ENCODE assay signal across 1 cellular context in the genomic region with DNA sequence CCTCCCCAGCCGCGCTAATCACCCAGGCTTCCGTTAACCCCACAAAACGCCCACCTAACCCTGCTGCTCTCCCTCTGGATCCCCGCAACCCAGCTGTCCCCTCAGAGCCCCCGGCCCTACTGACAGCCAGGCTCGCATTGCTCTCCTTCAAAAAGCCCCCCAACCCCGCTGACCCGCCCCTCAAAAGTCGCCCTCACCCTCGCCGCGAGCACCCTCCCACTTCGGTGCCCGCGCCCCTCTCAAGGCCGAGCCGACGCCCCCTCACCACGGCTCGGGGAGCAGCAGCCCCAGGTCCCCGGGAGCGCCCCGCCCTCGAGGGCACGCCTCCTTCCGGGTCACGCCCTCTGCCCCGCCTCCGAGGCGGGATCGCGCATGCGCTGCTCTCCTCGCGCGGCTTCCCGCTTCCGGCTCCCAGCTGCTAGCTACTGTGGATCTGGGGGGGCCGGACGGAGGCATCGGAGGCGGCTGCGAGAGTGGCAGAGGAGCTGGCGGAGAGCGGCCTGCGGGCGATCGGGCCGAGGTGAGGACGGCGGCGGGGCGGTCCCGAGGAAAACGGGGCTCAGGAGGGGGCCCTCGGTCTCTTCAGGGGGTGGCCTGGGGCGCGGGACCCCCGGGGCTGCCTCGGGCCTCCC.
TF ChIP-seq lines count a peak whose summit lies in the region.

No MANE protein-coding gene starts in this region.

TF ChIP-seq in HepG2, 621 proteins besides CTCF, POLR2A, EP300 and RAD21 (continued from another document and continues in another):
- TF ChIP-seq, protein P1, sequence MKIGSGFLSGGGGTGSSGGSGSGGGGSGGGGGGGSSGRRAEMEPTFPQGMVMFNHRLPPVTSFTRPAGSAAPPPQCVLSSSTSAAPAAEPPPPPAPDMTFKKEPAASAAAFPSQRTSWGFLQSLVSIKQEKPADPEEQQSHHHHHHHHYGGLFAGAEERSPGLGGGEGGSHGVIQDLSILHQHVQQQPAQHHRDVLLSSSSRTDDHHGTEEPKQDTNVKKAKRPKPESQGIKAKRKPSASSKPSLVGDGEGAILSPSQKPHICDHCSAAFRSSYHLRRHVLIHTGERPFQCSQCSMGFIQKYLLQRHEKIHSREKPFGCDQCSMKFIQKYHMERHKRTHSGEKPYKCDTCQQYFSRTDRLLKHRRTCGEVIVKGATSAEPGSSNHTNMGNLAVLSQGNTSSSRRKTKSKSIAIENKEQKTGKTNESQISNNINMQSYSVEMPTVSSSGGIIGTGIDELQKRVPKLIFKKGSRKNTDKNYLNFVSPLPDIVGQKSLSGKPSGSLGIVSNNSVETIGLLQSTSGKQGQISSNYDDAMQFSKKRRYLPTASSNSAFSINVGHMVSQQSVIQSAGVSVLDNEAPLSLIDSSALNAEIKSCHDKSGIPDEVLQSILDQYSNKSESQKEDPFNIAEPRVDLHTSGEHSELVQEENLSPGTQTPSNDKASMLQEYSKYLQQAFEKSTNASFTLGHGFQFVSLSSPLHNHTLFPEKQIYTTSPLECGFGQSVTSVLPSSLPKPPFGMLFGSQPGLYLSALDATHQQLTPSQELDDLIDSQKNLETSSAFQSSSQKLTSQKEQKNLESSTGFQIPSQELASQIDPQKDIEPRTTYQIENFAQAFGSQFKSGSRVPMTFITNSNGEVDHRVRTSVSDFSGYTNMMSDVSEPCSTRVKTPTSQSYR (CRISPR knock-in tag; IDR thresholded peaks at IDR 0.05; ENCODE audit: borderline replicate concordance), result no peak
- TF ChIP-seq TEAD3 (CRISPR knock-in tag; optimal IDR thresholded peaks at IDR 0.05; ENCODE audit: borderline replicate concordance) (no peak), ZIK1 (CRISPR knock-in tag; IDR thresholded peaks at IDR 0.05; ENCODE audit: borderline replicate concordance, low read depth) (no peak; the same call in 1 of the 2 replicates), ZNF883 (CRISPR knock-in tag; IDR thresholded peaks at IDR 0.05; ENCODE audit: not compliant biosample characterization) (no peak), ZNF382 (CRISPR knock-in tag; IDR thresholded peaks at IDR 0.05; ENCODE audit: borderline replicate concordance) (no peak), ZNF446 (CRISPR knock-in tag; IDR thresholded peaks at IDR 0.05) (no peak), SNRNP70 (IDR thresholded peaks at IDR 0.05; ENCODE audit: low read depth, low read length) (no peak), ZNF335 (CRISPR knock-in tag; IDR thresholded peaks at IDR 0.05) (no peak), ZNF337 (CRISPR knock-in tag; IDR thresholded peaks at IDR 0.05; ENCODE audit: borderline replicate concordance, low read depth) (no peak), ZNF543 (CRISPR knock-in tag; IDR thresholded peaks at IDR 0.05) (no peak), PAWR (CRISPR knock-in tag; IDR thresholded peaks at IDR 0.05; ENCODE audit: borderline replicate concordance) (no peak), SOX6 (IDR thresholded peaks at IDR 0.05) (no peak), SOX6 (CRISPR knock-in tag; IDR thresholded peaks at IDR 0.05) (peak; percentile 29; the same call in 1 of the 2 replicates), HNRNPH1 (optimal IDR thresholded peaks at IDR 0.05; ENCODE audit: low read depth, low read length) (no peak), GATAD1 (CRISPR knock-in tag; IDR thresholded peaks at IDR 0.05) (peak; percentile 90), U2AF1 (optimal IDR thresholded peaks at IDR 0.05; ENCODE audit: low read depth, low read length) (no peak), ZNF780A (CRISPR knock-in tag; IDR thresholded peaks at IDR 0.05) (no peak), SYNCRIP (IDR thresholded peaks at IDR 0.05; ENCODE audit: insufficient read depth, low read depth, low read length) (no peak), ZMAT3 (CRISPR knock-in tag; conservative IDR thresholded peaks at IDR 0.05) (no peak; the same call in 1 of the 2 replicates), ZNF274 (CRISPR knock-in tag; IDR thresholded peaks at IDR 0.05) (peak; percentile 28; the same call in 1 of the 2 replicates)
- TF ChIP-seq, protein P2, sequence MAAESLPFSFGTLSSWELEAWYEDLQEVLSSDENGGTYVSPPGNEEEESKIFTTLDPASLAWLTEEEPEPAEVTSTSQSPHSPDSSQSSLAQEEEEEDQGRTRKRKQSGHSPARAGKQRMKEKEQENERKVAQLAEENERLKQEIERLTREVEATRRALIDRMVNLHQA (CRISPR knock-in tag; IDR thresholded peaks at IDR 0.05), result no peak
- TF ChIP-seq, protein P3, sequence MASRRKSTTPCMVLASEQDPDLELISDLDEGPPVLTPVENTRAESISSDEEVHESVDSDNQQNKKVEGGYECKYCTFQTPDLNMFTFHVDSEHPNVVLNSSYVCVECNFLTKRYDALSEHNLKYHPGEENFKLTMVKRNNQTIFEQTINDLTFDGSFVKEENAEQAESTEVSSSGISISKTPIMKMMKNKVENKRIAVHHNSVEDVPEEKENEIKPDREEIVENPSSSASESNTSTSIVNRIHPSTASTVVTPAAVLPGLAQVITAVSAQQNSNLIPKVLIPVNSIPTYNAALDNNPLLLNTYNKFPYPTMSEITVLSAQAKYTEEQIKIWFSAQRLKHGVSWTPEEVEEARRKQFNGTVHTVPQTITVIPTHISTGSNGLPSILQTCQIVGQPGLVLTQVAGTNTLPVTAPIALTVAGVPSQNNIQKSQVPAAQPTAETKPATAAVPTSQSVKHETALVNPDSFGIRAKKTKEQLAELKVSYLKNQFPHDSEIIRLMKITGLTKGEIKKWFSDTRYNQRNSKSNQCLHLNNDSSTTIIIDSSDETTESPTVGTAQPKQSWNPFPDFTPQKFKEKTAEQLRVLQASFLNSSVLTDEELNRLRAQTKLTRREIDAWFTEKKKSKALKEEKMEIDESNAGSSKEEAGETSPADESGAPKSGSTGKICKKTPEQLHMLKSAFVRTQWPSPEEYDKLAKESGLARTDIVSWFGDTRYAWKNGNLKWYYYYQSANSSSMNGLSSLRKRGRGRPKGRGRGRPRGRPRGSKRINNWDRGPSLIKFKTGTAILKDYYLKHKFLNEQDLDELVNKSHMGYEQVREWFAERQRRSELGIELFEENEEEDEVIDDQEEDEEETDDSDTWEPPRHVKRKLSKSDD (CRISPR knock-in tag; IDR thresholded peaks at IDR 0.05; ENCODE audit: low read depth), result no peak
- TF ChIP-seq, protein P4, sequence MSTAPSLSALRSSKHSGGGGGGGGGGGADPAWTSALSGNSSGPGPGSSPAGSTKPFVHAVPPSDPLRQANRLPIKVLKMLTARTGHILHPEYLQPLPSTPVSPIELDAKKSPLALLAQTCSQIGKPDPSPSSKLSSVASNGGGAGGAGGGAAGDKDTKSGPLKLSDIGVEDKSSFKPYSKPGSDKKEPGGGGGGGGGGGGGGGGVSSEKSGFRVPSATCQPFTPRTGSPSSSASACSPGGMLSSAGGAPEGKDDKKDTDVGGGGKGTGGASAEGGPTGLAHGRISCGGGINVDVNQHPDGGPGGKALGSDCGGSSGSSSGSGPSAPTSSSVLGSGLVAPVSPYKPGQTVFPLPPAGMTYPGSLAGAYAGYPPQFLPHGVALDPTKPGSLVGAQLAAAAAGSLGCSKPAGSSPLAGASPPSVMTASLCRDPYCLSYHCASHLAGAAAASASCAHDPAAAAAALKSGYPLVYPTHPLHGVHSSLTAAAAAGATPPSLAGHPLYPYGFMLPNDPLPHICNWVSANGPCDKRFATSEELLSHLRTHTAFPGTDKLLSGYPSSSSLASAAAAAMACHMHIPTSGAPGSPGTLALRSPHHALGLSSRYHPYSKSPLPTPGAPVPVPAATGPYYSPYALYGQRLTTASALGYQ (CRISPR knock-in tag; IDR thresholded peaks at IDR 0.05), result no peak
- TF ChIP-seq, protein P5, sequence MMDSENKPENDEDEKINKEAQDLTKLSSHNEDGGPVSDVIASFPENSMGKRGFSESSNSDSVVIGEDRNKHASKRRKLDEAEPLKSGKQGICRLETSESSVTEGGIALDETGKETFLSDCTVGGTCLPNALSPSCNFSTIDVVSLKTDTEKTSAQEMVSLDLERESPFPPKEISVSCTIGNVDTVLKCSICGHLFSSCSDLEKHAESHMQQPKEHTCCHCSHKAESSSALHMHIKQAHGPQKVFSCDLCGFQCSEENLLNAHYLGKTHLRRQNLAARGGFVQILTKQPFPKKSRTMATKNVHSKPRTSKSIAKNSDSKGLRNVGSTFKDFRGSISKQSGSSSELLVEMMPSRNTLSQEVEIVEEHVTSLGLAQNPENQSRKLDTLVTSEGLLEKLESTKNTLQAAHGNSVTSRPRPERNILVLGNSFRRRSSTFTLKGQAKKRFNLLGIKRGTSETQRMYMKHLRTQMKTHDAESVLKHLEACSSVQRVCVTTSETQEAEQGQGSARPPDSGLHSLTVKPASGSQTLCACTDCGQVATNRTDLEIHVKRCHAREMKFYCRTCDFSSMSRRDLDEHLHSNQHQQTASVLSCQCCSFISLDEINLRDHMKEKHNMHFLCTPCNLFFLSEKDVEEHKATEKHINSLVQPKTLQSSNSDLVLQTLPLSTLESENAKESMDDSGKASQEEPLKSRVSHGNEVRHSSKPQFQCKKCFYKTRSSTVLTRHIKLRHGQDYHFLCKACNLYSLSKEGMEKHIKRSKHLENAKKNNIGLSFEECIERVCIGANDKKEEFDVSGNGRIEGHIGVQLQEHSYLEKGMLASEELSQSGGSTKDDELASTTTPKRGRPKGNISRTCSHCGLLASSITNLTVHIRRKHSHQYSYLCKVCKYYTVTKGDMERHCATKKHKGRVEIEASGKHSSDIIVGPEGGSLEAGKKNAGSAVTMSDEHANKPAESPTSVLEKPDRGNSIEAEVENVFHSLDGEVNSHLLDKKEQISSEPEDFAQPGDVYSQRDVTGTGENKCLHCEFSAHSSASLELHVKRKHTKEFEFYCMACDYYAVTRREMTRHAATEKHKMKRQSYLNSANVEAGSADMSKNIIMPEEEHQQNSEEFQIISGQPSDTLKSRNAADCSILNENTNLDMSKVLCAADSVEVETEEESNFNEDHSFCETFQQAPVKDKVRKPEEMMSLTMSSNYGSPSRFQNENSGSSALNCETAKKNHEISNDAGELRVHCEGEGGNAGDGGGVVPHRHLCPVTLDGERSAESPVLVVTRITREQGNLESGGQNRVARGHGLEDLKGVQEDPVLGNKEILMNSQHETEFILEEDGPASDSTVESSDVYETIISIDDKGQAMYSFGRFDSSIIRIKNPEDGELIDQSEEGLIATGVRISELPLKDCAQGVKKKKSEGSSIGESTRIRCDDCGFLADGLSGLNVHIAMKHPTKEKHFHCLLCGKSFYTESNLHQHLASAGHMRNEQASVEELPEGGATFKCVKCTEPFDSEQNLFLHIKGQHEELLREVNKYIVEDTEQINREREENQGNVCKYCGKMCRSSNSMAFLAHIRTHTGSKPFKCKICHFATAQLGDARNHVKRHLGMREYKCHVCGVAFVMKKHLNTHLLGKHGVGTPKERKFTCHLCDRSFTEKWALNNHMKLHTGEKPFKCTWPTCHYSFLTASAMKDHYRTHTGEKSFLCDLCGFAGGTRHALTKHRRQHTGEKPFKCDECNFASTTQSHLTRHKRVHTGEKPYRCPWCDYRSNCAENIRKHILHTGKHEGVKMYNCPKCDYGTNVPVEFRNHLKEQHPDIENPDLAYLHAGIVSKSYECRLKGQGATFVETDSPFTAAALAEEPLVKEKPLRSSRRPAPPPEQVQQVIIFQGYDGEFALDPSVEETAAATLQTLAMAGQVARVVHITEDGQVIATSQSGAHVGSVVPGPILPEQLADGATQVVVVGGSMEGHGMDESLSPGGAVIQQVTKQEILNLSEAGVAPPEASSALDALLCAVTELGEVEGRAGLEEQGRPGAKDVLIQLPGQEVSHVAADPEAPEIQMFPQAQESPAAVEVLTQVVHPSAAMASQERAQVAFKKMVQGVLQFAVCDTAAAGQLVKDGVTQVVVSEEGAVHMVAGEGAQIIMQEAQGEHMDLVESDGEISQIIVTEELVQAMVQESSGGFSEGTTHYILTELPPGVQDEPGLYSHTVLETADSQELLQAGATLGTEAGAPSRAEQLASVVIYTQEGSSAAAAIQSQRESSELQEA (CRISPR knock-in tag; IDR thresholded peaks at IDR 0.05; ENCODE audit: not compliant biosample characterization), result no peak
- TF ChIP-seq, protein P6, sequence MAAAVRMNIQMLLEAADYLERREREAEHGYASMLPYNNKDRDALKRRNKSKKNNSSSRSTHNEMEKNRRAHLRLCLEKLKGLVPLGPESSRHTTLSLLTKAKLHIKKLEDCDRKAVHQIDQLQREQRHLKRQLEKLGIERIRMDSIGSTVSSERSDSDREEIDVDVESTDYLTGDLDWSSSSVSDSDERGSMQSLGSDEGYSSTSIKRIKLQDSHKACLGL (CRISPR knock-in tag; IDR thresholded peaks at IDR 0.05), result peak; percentile 43; the same call in 1 of the 2 replicates
- TF ChIP-seq, protein P7, sequence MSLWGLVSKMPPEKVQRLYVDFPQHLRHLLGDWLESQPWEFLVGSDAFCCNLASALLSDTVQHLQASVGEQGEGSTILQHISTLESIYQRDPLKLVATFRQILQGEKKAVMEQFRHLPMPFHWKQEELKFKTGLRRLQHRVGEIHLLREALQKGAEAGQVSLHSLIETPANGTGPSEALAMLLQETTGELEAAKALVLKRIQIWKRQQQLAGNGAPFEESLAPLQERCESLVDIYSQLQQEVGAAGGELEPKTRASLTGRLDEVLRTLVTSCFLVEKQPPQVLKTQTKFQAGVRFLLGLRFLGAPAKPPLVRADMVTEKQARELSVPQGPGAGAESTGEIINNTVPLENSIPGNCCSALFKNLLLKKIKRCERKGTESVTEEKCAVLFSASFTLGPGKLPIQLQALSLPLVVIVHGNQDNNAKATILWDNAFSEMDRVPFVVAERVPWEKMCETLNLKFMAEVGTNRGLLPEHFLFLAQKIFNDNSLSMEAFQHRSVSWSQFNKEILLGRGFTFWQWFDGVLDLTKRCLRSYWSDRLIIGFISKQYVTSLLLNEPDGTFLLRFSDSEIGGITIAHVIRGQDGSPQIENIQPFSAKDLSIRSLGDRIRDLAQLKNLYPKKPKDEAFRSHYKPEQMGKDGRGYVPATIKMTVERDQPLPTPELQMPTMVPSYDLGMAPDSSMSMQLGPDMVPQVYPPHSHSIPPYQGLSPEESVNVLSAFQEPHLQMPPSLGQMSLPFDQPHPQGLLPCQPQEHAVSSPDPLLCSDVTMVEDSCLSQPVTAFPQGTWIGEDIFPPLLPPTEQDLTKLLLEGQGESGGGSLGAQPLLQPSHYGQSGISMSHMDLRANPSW (CRISPR knock-in tag; IDR thresholded peaks at IDR 0.05; ENCODE audit: borderline replicate concordance), result no peak
- TF ChIP-seq, protein P8, sequence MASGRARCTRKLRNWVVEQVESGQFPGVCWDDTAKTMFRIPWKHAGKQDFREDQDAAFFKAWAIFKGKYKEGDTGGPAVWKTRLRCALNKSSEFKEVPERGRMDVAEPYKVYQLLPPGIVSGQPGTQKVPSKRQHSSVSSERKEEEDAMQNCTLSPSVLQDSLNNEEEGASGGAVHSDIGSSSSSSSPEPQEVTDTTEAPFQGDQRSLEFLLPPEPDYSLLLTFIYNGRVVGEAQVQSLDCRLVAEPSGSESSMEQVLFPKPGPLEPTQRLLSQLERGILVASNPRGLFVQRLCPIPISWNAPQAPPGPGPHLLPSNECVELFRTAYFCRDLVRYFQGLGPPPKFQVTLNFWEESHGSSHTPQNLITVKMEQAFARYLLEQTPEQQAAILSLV (CRISPR knock-in tag; IDR thresholded peaks at IDR 0.05; ENCODE audit: borderline replicate concordance), result no peak
- TF ChIP-seq, protein P9, sequence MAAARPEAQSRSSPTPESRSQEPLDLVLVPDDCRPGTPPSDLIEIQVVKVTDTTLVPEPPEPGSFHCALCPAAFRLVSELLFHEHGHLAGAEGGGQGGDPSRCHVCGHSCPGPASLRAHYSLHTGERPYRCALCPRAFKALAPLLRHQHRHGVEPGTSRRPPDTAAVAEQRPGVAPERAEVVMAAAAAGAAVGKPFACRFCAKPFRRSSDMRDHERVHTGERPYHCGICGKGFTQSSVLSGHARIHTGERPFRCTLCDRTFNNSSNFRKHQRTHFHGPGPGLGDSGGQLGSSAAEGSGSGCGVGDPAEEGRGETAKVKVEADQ (CRISPR knock-in tag; IDR thresholded peaks at IDR 0.05; ENCODE audit: borderline replicate concordance), result 0 out of 2 replicates have a peak, but pooled peaks have one; percentile 56
